In the genomic region with DNA sequence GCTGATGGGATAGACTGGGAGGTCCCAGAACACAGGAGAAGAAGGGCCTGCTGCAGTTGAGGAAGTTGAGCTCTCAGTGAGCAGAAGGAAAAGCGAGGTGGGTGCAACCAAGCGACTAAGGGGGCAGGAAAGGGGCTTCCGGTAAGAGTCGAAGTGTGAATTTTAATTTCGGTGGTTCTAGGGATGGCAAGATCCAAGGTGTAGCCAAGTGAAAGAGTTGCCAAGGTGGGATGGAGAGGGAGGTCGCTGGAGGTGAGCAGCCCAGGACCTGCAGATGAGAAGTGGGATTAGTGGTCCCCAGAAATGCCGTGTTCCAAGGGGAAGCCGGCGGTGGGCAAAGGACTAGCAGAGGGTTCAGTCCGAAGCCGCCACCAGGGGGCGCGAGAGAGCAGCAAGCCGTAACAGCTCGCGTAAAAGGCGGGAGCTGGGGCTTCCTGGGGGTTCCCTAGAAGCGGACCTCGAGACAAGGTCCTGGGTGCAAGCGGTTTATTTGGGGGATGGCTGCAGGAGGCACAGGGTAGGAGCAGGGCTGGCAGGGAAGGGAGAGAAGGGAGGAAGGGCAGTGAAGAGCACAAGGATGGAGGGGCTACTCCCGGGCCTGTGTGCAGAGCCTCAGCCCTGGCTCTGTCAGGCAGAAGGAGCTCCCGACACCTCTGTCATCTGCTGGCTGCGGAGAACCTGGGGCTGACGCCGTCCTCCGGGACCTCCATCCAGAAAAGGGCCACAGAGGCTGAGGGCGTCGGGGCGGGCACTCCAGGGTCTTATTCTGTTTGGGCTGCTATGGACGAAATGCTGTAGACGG, we compare ENCODE assay signal across 9 cellular contexts.
A peak's percentile ranks its signal among the peaks of the same experiment; 100 is the strongest.
DNase-seq lines count a peak whose midpoint lies in the region; ATAC-seq and TF ChIP-seq lines count a peak whose summit lies in the region.
"Had no signal": no experiment of that assay in that cellular context is flagged by ENCODE, and none has a peak within 500 bp of the region (broad histone marks: within the 10 kb centered on the region; RNA-seq: fewer than 3 reads in every experiment).

No MANE protein-coding gene starts in this region.

- no peaks in the 10 kb centered on the region for H3K36me3 Mint-ChIP-seq in activated naive CD8-positive, alpha-beta T cell treated with anti-CD3 and anti-CD28 coated beads for 36 hours

- no peak overlapping the region for H3K27ac Mint-ChIP-seq in activated naive CD8-positive, alpha-beta T cell treated with anti-CD3 and anti-CD28 coated beads for 36 hours
- H3K27ac Mint-ChIP-seq: naive thymus-derived CD4-positive, alpha-beta T cell had no signal

- no peaks in the 10 kb centered on the region for H3K9me3 Mint-ChIP-seq in activated naive CD8-positive, alpha-beta T cell treated with anti-CD3 and anti-CD28 coated beads for 36 hours

- TF ChIP-seq CTCF in NB4 (IDR thresholded peaks at IDR 0.05; ENCODE audit: low read depth, low read length): peak; percentile 90

- peaks cover 15% of the 10 kb centered on the region for H3K27me3 Mint-ChIP-seq in activated naive CD8-positive, alpha-beta T cell treated with anti-CD3 and anti-CD28 coated beads for 36 hours

- H3K4me3 ChIP-seq in NB4 (ENCODE audit: low read depth, low read length): no peak overlapping the region

- ATAC-seq in left lobe of liver (peak; percentile 82), HG03439 (IDR thresholded peaks at IDR 0.05; ENCODE audit: unreplicated experiment) (no peak)
- ATAC-seq: naive thymus-derived CD4-positive, alpha-beta T cell had no signal

- no peak overlapping the region for H3K4me3 Mint-ChIP-seq in activated naive CD8-positive, alpha-beta T cell treated with anti-CD3 and anti-CD28 coated beads for 36 hours
- H3K4me3 Mint-ChIP-seq: naive thymus-derived CD4-positive, alpha-beta T cell had no signal

- peak; percentile 19 for DNase-seq in NK-92 treated with Interleukin-12 subunit alpha and Interleukin-12 subunit beta, amount 100 ng/mL, for 24 hours (lab: John Stamatoyannopoulos, UW)
- DNase-seq in NK-92 (lab: John Stamatoyannopoulos, UW; ENCODE audit: unreplicated experiment): no peak
- peak; percentile 57 for DNase-seq in NB4 (ENCODE audit: low read depth)
- peak; percentile 33 for DNase-seq in activated naive CD8-positive, alpha-beta T cell treated with anti-CD3 and anti-CD28 coated beads for 36 hours
- DNase-seq in left lobe of liver (ENCODE audit: low spot score): peak; percentile 57
- DNase-seq in stimulated activated CD8-positive, alpha-beta memory T cell treated with anti-CD3 and anti-CD28 coated beads, Interleukin-7, amount 100 ng/mL, for 48 hours (ENCODE audit: extremely low read depth in 1 of 2, low read depth in 1 of 2): peak; percentile 2 to 3
- DNase-seq in NOMO-1 treated with dmso at 0.1 percent for 144 hours (lab: John Stamatoyannopoulos, UW; ENCODE audit: unreplicated experiment): no peak

- no peak for TF ChIP-seq POLR2A in NB4 (IDR thresholded peaks at IDR 0.05; ENCODE audit: extremely low read depth, insufficient read length)

- H3K4me1 Mint-ChIP-seq in activated naive CD8-positive, alpha-beta T cell treated with anti-CD3 and anti-CD28 coated beads for 36 hours: no peaks in the 10 kb centered on the region
- H3K4me1 Mint-ChIP-seq: naive thymus-derived CD4-positive, alpha-beta T cell had no signal

Comparison
In these comparisons a context has a peak if more than half of its experiments do, and no peak if none do; other contexts are left out.
1. DNase-seq: peak in NK-92 treated with Interleukin-12 subunit alpha and Interleukin-12 subunit beta, amount 100 ng/mL, for 24 hours (single experiment), NB4 (single experiment), activated naive CD8-positive, alpha-beta T cell treated with anti-CD3 and anti-CD28 coated beads for 36 hours (single experiment), left lobe of liver (single experiment) and stimulated activated CD8-positive, alpha-beta memory T cell treated with anti-CD3 and anti-CD28 coated beads, Interleukin-7, amount 100 ng/mL, for 48 hours (2 of 2); none in NK-92 (single experiment) and NOMO-1 treated with dmso at 0.1 percent for 144 hours (single experiment).